ENCODE assay signal across 1 cellular context in the genomic region with DNA sequence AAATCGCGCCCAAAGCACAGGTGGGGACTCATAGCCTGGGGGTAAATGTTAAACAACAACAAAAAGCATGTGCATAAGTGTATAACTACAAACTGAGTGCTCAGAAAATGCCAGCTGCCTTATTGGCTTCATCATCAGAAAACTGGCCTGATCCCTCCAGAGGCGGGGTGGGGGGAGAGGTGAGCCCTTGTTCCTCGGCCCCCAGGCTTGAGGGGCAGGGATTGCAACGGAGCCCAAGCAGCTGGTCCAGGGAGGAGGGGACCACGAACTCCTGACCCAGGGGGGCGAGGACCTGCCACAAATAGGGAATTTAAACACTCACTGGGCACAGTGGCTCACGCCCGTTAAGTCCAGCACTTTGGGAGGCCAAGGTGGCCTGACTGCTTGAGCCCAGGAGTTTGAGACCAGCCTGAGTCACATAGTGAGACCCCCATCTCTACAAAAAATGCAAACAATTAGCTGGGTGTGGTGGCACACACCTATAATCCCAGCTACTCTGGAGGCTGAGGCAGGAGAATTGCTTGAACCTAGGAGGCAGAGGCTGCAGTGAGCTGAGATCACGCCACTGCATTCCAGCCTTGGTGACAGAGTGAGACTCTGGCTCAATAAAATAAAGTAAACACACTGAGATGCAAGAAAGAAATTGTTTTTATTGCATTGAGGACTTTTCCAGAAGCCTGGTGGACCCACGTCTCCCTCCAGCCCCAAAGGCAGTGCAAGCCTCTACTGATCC.
TF ChIP-seq lines count a peak whose summit lies in the region.

No MANE protein-coding gene starts in this region.

TF ChIP-seq in GM23338, 12 proteins besides CTCF, POLR2A, EP300 and RAD21 (continued from another document):
- TF ChIP-seq, protein P1, sequence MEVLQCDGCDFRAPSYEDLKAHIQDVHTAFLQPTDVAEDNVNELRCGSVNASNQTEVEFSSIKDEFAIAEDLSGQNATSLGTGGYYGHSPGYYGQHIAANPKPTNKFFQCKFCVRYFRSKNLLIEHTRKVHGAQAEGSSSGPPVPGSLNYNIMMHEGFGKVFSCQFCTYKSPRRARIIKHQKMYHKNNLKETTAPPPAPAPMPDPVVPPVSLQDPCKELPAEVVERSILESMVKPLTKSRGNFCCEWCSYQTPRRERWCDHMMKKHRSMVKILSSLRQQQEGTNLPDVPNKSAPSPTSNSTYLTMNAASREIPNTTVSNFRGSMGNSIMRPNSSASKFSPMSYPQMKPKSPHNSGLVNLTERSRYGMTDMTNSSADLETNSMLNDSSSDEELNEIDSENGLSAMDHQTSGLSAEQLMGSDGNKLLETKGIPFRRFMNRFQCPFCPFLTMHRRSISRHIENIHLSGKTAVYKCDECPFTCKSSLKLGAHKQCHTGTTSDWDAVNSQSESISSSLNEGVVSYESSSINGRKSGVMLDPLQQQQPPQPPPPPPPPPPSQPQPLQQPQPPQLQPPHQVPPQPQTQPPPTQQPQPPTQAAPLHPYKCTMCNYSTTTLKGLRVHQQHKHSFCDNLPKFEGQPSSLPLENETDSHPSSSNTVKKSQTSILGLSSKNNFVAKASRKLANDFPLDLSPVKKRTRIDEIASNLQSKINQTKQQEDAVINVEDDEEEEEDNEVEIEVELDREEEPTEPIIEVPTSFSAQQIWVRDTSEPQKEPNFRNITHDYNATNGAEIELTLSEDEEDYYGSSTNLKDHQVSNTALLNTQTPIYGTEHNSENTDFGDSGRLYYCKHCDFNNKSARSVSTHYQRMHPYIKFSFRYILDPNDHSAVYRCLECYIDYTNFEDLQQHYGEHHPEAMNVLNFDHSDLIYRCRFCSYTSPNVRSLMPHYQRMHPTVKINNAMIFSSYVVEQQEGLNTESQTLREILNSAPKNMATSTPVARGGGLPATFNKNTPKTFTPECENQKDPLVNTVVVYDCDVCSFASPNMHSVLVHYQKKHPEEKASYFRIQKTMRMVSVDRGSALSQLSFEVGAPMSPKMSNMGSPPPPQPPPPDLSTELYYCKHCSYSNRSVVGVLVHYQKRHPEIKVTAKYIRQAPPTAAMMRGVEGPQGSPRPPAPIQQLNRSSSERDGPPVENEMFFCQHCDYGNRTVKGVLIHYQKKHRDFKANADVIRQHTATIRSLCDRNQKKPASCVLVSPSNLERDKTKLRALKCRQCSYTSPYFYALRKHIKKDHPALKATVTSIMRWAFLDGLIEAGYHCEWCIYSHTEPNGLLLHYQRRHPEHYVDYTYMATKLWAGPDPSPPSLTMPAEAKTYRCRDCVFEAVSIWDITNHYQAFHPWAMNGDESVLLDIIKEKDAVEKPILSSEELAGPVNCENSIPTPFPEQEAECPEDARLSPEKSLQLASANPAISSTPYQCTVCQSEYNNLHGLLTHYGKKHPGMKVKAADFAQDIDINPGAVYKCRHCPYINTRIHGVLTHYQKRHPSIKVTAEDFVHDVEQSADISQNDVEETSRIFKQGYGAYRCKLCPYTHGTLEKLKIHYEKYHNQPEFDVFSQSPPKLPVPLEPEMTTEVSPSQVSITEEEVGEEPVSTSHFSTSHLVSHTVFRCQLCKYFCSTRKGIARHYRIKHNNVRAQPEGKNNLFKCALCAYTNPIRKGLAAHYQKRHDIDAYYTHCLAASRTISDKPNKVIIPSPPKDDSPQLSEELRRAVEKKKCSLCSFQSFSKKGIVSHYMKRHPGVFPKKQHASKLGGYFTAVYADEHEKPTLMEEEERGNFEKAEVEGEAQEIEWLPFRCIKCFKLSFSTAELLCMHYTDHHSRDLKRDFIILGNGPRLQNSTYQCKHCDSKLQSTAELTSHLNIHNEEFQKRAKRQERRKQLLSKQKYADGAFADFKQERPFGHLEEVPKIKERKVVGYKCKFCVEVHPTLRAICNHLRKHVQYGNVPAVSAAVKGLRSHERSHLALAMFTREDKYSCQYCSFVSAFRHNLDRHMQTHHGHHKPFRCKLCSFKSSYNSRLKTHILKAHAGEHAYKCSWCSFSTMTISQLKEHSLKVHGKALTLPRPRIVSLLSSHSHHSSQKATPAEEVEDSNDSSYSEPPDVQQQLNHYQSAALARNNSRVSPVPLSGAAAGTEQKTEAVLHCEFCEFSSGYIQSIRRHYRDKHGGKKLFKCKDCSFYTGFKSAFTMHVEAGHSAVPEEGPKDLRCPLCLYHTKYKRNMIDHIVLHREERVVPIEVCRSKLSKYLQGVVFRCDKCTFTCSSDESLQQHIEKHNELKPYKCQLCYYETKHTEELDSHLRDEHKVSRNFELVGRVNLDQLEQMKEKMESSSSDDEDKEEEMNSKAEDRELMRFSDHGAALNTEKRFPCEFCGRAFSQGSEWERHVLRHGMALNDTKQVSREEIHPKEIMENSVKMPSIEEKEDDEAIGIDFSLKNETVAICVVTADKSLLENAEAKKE (CRISPR knock-in tag; IDR thresholded peaks at IDR 0.05): no peak
- TF ChIP-seq CREB1 (CRISPR knock-in tag; IDR thresholded peaks at IDR 0.05; ENCODE audit: low read depth): no peak
- TF ChIP-seq STAT1 (IDR thresholded peaks at IDR 0.05; ENCODE audit: unreplicated experiment): no peak
- no peak for TF ChIP-seq EZH2 (IDR thresholded peaks at IDR 0.05; ENCODE audit: low read depth, unreplicated experiment)
- no peak for TF ChIP-seq ZNF114 (CRISPR knock-in tag; IDR thresholded peaks at IDR 0.05)
- TF ChIP-seq JUNB (IDR thresholded peaks at IDR 0.05; ENCODE audit: unreplicated experiment): no peak
- TF ChIP-seq, protein P2, sequence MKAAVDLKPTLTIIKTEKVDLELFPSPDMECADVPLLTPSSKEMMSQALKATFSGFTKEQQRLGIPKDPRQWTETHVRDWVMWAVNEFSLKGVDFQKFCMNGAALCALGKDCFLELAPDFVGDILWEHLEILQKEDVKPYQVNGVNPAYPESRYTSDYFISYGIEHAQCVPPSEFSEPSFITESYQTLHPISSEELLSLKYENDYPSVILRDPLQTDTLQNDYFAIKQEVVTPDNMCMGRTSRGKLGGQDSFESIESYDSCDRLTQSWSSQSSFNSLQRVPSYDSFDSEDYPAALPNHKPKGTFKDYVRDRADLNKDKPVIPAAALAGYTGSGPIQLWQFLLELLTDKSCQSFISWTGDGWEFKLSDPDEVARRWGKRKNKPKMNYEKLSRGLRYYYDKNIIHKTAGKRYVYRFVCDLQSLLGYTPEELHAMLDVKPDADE (IDR thresholded peaks at IDR 0.05): no peak
